In the genomic region with DNA sequence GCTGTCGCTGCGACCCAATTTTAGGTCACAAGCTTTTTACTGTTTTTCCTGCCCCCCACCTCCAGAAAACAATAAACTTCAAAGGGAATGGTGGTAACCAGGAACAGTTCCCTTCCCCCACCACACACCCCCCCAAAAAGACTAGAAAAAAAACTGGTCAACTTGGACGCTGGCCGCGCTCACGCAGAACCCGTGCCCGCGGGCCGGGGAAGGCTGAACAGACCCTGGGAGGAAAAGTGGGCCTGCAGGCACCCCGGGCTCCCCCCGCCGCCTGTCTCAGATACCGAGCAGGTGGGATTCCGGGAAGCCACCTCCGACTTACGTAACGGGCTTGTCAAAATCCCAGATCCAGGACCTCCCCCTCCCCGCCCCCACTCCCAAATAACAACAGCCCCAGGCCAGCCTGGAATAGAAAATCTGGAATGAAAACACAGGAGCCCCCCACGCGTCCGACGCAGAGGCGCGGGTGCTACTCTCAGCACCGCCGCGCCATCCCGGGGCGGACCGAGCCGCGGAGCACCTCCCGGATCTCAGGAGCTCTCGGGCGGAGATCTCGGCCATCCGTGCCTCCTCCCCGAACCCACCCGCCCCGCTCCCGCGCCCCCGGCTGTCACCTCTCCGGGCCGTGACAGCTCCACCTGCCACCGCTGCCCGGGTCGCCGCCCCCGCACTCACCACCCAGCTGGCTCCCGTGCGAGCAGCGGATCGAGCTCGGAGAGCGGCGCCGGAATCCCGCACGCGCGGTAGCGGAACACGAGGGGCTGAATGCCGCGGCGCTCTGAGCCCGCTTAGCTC, we compare ENCODE assay signal across 1 cellular context.
TF ChIP-seq lines count a peak whose summit lies in the region.

No MANE protein-coding gene starts in this region.

TF ChIP-seq in K562, 482 proteins besides CTCF, POLR2A, EP300 and RAD21 (continued from another document and continues in another):
- TF ChIP-seq CBFA2T3 (IDR thresholded peaks at IDR 0.05) (no peak), PCBP1 (IDR thresholded peaks at IDR 0.05; ENCODE audit: low read depth, low read length, poor library complexity, severe bottlenecking) (peak; percentile 21), ZNF175 (CRISPR knock-in tag; IDR thresholded peaks at IDR 0.05; ENCODE audit: low read depth) (0 out of 2 replicates have a peak, but pooled peaks have one; percentile 56), NFE2L1 (tag; IDR thresholded peaks at IDR 0.05; ENCODE audit: borderline replicate concordance, low read depth) (no peak), JUND (IDR thresholded peaks at IDR 0.05; ENCODE audit: borderline replicate concordance, low read depth, low read length) (0 out of 2 replicates have a peak, but pooled peaks have one; percentile 3), JUND (tag; IDR thresholded peaks at IDR 0.05; ENCODE audit: borderline replicate concordance, low read depth, low read length) (no peak), HIVEP1 (CRISPR knock-in tag; IDR thresholded peaks at IDR 0.05) (no peak), POLR2G (IDR thresholded peaks at IDR 0.05; ENCODE audit: low read depth, low read length) (peak; percentile 87), YBX1 (IDR thresholded peaks at IDR 0.05) (no peak), SPI1 (IDR thresholded peaks at IDR 0.05; ENCODE audit: borderline replicate concordance, low read depth, low read length) (no peak), DPF2 (IDR thresholded peaks at IDR 0.05) (peak; percentile 67), E2F4 (CRISPR knock-in tag; IDR thresholded peaks at IDR 0.05; ENCODE audit: low read depth) (no peak), KLF1 (tag; IDR thresholded peaks at IDR 0.05) (no peak), FOSL1 (tag; conservative IDR thresholded peaks at IDR 0.05) (no peak), MECOM (CRISPR knock-in tag; IDR thresholded peaks at IDR 0.05) (no peak), HSF4 (CRISPR knock-in tag; IDR thresholded peaks at IDR 0.05; ENCODE audit: borderline replicate concordance) (no peak), ZFP36 (IDR thresholded peaks at IDR 0.05; ENCODE audit: low read depth, low read length, partially characterized antibody) (no peak), SMARCA4 (IDR thresholded peaks at IDR 0.05) (peak; percentile 44; the same call in 1 of the 2 replicates), PKNOX1 (IDR thresholded peaks at IDR 0.05) (no peak), ZNF407 (IDR thresholded peaks at IDR 0.05; ENCODE audit: low read depth) (no peak), ETS2 (tag; IDR thresholded peaks at IDR 0.05; ENCODE audit: borderline replicate concordance, poor library complexity, severe bottlenecking) (no peak), TBL1XR1 (IDR thresholded peaks at IDR 0.05; ENCODE audit: low read length in 2 of 2) (0 out of 4 replicates have a peak, but pooled peaks of 1 of the 2 experiments have one; percentile 52), ZNF668 (CRISPR knock-in tag; IDR thresholded peaks at IDR 0.05) (no peak), ZNF75A (CRISPR knock-in tag; IDR thresholded peaks at IDR 0.05) (no peak), ZNF324 (CRISPR knock-in tag; IDR thresholded peaks at IDR 0.05) (no peak), ZKSCAN3 (CRISPR knock-in tag; IDR thresholded peaks at IDR 0.05) (no peak), GATAD2A (IDR thresholded peaks at IDR 0.05) (0 out of 2 replicates have a peak, but pooled peaks have one; percentile 31), FOXJ3 (CRISPR knock-in tag; IDR thresholded peaks at IDR 0.05) (no peak), MAZ (CRISPR knock-in tag; conservative IDR thresholded peaks at IDR 0.05 in 1 of 2, IDR thresholded peaks at IDR 0.05 in 1 of 2) (no peak), CREB3L1 (IDR thresholded peaks at IDR 0.05; ENCODE audit: borderline replicate concordance, low read depth) (0 out of 2 replicates have a peak, but pooled peaks have one; percentile 33), ZNF395 (CRISPR knock-in tag; IDR thresholded peaks at IDR 0.05) (peak; percentile 22; the same call in 1 of the 2 replicates), ZBTB33 (CRISPR knock-in tag; IDR thresholded peaks at IDR 0.05) (no peak), FOXM1 (IDR thresholded peaks at IDR 0.05; ENCODE audit: low read depth) (peak; percentile 45; the same call in 1 of the 2 replicates), FOXM1 (CRISPR knock-in tag; IDR thresholded peaks at IDR 0.05; ENCODE audit: low read depth) (no peak), ATF1 (CRISPR knock-in tag; IDR thresholded peaks at IDR 0.05) (no peak), ATF1 (tag; IDR thresholded peaks at IDR 0.05) (0 out of 2 replicates have a peak, but pooled peaks have one; percentile 17), ZNF507 (tag; conservative IDR thresholded peaks at IDR 0.05) (no peak)
- TF ChIP-seq, protein P1, sequence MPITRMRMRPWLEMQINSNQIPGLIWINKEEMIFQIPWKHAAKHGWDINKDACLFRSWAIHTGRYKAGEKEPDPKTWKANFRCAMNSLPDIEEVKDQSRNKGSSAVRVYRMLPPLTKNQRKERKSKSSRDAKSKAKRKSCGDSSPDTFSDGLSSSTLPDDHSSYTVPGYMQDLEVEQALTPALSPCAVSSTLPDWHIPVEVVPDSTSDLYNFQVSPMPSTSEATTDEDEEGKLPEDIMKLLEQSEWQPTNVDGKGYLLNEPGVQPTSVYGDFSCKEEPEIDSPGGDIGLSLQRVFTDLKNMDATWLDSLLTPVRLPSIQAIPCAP (CRISPR knock-in tag; IDR thresholded peaks at IDR 0.05; ENCODE audit: borderline replicate concordance): no peak
- TF ChIP-seq, protein P2, sequence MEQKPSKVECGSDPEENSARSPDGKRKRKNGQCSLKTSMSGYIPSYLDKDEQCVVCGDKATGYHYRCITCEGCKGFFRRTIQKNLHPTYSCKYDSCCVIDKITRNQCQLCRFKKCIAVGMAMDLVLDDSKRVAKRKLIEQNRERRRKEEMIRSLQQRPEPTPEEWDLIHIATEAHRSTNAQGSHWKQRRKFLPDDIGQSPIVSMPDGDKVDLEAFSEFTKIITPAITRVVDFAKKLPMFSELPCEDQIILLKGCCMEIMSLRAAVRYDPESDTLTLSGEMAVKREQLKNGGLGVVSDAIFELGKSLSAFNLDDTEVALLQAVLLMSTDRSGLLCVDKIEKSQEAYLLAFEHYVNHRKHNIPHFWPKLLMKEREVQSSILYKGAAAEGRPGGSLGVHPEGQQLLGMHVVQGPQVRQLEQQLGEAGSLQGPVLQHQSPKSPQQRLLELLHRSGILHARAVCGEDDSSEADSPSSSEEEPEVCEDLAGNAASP (IDR thresholded peaks at IDR 0.05): no peak
- TF ChIP-seq, protein P3, sequence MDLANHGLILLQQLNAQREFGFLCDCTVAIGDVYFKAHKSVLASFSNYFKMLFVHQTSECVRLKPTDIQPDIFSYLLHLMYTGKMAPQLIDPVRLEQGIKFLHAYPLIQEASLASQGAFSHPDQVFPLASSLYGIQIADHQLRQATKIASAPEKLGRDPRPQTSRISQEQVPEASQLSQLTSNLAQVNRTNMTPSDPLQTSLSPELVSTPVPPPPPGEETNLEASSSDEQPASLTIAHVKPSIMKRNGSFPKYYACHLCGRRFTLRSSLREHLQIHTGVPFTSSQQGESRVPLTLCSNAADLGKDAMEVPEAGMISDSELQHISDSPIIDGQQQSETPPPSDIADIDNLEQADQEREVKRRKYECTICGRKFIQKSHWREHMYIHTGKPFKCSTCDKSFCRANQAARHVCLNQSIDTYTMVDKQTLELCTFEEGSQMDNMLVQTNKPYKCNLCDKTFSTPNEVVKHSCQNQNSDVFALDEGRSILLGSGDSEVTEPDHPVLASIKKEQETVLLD (IDR thresholded peaks at IDR 0.05): 0 out of 2 replicates have a peak, but pooled peaks have one; percentile 41
